Comparison of ENCODE assay signal across 1 cellular context in the genomic region with DNA sequence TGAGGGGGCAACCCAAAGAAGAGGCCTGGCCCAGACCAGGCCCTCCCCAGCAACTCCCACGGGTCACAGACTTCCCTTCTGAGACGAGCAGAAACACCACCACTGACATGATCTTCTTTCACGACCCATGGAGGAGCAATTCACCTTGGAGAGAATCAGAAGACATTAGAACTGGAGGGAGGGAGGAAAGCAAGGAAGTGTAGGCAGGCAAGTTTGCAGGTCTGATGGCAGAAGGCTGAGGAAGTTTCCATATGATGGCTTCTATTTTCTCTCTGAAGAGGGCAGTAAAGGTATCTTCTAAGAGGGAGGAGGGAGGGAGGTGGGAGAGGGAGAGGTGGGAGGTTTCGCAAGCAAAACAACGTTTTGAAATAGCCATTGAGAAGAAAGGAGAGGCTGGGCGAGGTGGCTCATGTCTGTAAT.
A peak's percentile ranks its signal among the peaks of the same experiment; 100 is the strongest.
TF ChIP-seq lines count a peak whose summit lies in the region.

No MANE protein-coding gene starts in this region.

TF ChIP-seq in K562, 482 proteins besides CTCF, POLR2A, EP300 and RAD21 (continued from another document and continues in another):
- TF ChIP-seq, protein P1, sequence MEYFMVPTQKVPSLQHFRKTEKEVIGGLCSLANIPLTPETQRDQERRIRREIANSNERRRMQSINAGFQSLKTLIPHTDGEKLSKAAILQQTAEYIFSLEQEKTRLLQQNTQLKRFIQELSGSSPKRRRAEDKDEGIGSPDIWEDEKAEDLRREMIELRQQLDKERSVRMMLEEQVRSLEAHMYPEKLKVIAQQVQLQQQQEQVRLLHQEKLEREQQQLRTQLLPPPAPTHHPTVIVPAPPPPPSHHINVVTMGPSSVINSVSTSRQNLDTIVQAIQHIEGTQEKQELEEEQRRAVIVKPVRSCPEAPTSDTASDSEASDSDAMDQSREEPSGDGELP (CRISPR knock-in tag; IDR thresholded peaks at IDR 0.05; ENCODE audit: borderline replicate concordance) = no peak
- no peak for TF ChIP-seq SRSF1 (IDR thresholded peaks at IDR 0.05; ENCODE audit: low read depth, low read length)
- no peak for TF ChIP-seq RB1 (IDR thresholded peaks at IDR 0.05; ENCODE audit: low read depth)
- no peak for TF ChIP-seq NR2F6 (CRISPR knock-in tag; IDR thresholded peaks at IDR 0.05)
- TF ChIP-seq NCOA1 (IDR thresholded peaks at IDR 0.05; ENCODE audit: low read depth) = no peak
- TF ChIP-seq SETDB1 (IDR thresholded peaks at IDR 0.05; ENCODE audit: low read length) = no peak
- TF ChIP-seq PTTG1 (tag; IDR thresholded peaks at IDR 0.05; ENCODE audit: low read depth) = no peak
- 0 out of 2 replicates have a peak, but pooled peaks have one; percentile 28 for TF ChIP-seq ARID2 (IDR thresholded peaks at IDR 0.05)
- TF ChIP-seq ZBTB40 (IDR thresholded peaks at IDR 0.05) = no peak
- TF ChIP-seq ZBTB40 (CRISPR knock-in tag; IDR thresholded peaks at IDR 0.05) = no peak
- TF ChIP-seq ILK (tag; IDR thresholded peaks at IDR 0.05; ENCODE audit: borderline replicate concordance, low read depth) = no peak
- TF ChIP-seq NR1H2 (CRISPR knock-in tag; IDR thresholded peaks at IDR 0.05) = no peak
- no peak for TF ChIP-seq ZNF586 (CRISPR knock-in tag; conservative IDR thresholded peaks at IDR 0.05)
- TF ChIP-seq ZNF146 (CRISPR knock-in tag; IDR thresholded peaks at IDR 0.05; ENCODE audit: unreplicated experiment) = no peak
- no peak for TF ChIP-seq NCOR1 (IDR thresholded peaks at IDR 0.05)
- TF ChIP-seq C11orf30 (IDR thresholded peaks at IDR 0.05; ENCODE audit: low read depth) = no peak
- no peak for TF ChIP-seq RBM34 (IDR thresholded peaks at IDR 0.05; ENCODE audit: borderline replicate concordance, insufficient read depth, low read length)
- no peak for TF ChIP-seq ZNF354B (CRISPR knock-in tag; IDR thresholded peaks at IDR 0.05)
- no peak for TF ChIP-seq KHSRP (IDR thresholded peaks at IDR 0.05)
- TF ChIP-seq MAZ (CRISPR knock-in tag; conservative IDR thresholded peaks at IDR 0.05 in 1 of 2, IDR thresholded peaks at IDR 0.05 in 1 of 2) = peak; percentile 68 to 85; a peak in 3 of 4 replicates
- TF ChIP-seq NBN (IDR thresholded peaks at IDR 0.05; ENCODE audit: low read depth) = peak; percentile 51; the same call in 1 of the 2 replicates
- TF ChIP-seq ETV5 (CRISPR knock-in tag; IDR thresholded peaks at IDR 0.05; ENCODE audit: low read depth) = no peak
- no peak for TF ChIP-seq U2AF1 (optimal IDR thresholded peaks at IDR 0.05; ENCODE audit: low read depth, low read length)
- TF ChIP-seq HES1 (IDR thresholded peaks at IDR 0.05; ENCODE audit: low read depth) = no peak
- TF ChIP-seq, protein P2, sequence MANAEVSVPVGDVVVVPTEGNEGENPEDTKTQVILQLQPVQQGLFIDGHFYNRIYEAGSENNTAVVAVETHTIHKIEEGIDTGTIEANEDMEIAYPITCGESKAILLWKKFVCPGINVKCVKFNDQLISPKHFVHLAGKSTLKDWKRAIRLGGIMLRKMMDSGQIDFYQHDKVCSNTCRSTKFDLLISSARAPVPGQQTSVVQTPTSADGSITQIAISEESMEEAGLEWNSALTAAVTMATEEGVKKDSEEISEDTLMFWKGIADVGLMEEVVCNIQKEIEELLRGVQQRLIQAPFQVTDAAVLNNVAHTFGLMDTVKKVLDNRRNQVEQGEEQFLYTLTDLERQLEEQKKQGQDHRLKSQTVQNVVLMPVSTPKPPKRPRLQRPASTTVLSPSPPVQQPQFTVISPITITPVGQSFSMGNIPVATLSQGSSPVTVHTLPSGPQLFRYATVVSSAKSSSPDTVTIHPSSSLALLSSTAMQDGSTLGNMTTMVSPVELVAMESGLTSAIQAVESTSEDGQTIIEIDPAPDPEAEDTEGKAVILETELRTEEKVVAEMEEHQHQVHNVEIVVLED (CRISPR knock-in tag; IDR thresholded peaks at IDR 0.05) = 0 out of 2 replicates have a peak, but pooled peaks have one; percentile 23
- peak; percentile 24; the same call in 1 of the 2 replicates for TF ChIP-seq DMBX1 (CRISPR knock-in tag; IDR thresholded peaks at IDR 0.05; ENCODE audit: borderline replicate concordance)
- TF ChIP-seq NONO (IDR thresholded peaks at IDR 0.05; ENCODE audit: low read depth in 2 of 2, low read length in 1 of 2) = no peak
- no peak for TF ChIP-seq SUPT5H (IDR thresholded peaks at IDR 0.05)
- no peak for TF ChIP-seq ZFPM2 (CRISPR knock-in tag; IDR thresholded peaks at IDR 0.05)
- TF ChIP-seq TEAD4 (IDR thresholded peaks at IDR 0.05; ENCODE audit: low read length) = no peak
- no peak for TF ChIP-seq TEAD4 (CRISPR knock-in tag; IDR thresholded peaks at IDR 0.05; ENCODE audit: borderline replicate concordance)
- TF ChIP-seq NFIC (IDR thresholded peaks at IDR 0.05) = no peak
- no peak for TF ChIP-seq MITF (IDR thresholded peaks at IDR 0.05)
- no peak for TF ChIP-seq SMAD3 (CRISPR knock-in tag; conservative IDR thresholded peaks at IDR 0.05)
- TF ChIP-seq, protein P3, sequence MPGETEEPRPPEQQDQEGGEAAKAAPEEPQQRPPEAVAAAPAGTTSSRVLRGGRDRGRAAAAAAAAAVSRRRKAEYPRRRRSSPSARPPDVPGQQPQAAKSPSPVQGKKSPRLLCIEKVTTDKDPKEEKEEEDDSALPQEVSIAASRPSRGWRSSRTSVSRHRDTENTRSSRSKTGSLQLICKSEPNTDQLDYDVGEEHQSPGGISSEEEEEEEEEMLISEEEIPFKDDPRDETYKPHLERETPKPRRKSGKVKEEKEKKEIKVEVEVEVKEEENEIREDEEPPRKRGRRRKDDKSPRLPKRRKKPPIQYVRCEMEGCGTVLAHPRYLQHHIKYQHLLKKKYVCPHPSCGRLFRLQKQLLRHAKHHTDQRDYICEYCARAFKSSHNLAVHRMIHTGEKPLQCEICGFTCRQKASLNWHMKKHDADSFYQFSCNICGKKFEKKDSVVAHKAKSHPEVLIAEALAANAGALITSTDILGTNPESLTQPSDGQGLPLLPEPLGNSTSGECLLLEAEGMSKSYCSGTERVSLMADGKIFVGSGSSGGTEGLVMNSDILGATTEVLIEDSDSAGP (CRISPR knock-in tag; IDR thresholded peaks at IDR 0.05) = no peak
- no peak for TF ChIP-seq MEF2D (tag; conservative IDR thresholded peaks at IDR 0.05; ENCODE audit: low read depth)
- TF ChIP-seq TEAD1 (CRISPR knock-in tag; IDR thresholded peaks at IDR 0.05) = no peak; a peak in 1 of 4 replicates
- no peak for TF ChIP-seq MYNN (IDR thresholded peaks at IDR 0.05)
- TF ChIP-seq MYNN (CRISPR knock-in tag; IDR thresholded peaks at IDR 0.05) = no peak
- TF ChIP-seq SMC3 (conservative IDR thresholded peaks at IDR 0.05; ENCODE audit: insufficient read depth, low read depth, low read length) = 0 out of 2 replicates have a peak, but pooled peaks have one; percentile 19
- TF ChIP-seq ESRRB (CRISPR knock-in tag; IDR thresholded peaks at IDR 0.05; ENCODE audit: borderline replicate concordance) = no peak
- TF ChIP-seq ZNF12 (CRISPR knock-in tag; IDR thresholded peaks at IDR 0.05) = no peak
- TF ChIP-seq ZBTB49 (CRISPR knock-in tag; IDR thresholded peaks at IDR 0.05; ENCODE audit: borderline replicate concordance) = no peak
- peak; percentile 82 for TF ChIP-seq LARP7 (IDR thresholded peaks at IDR 0.05)
- TF ChIP-seq FOXA1 (IDR thresholded peaks at IDR 0.05; ENCODE audit: borderline replicate concordance) = no peak
- TF ChIP-seq STAT5B (CRISPR knock-in tag; IDR thresholded peaks at IDR 0.05) = no peak
- no peak for TF ChIP-seq DNMT1 (IDR thresholded peaks at IDR 0.05)
- TF ChIP-seq, protein P4, sequence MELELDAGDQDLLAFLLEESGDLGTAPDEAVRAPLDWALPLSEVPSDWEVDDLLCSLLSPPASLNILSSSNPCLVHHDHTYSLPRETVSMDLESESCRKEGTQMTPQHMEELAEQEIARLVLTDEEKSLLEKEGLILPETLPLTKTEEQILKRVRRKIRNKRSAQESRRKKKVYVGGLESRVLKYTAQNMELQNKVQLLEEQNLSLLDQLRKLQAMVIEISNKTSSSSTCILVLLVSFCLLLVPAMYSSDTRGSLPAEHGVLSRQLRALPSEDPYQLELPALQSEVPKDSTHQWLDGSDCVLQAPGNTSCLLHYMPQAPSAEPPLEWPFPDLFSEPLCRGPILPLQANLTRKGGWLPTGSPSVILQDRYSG (tag; conservative IDR thresholded peaks at IDR 0.05; ENCODE audit: low read depth) = no peak
- no peak for TF ChIP-seq CTBP1 (IDR thresholded peaks at IDR 0.05; ENCODE audit: borderline replicate concordance)
- no peak for TF ChIP-seq ZNF766 (CRISPR knock-in tag; conservative IDR thresholded peaks at IDR 0.05)
- TF ChIP-seq ZNF3 (CRISPR knock-in tag; IDR thresholded peaks at IDR 0.05) = no peak
- TF ChIP-seq PHF21A (IDR thresholded peaks at IDR 0.05; ENCODE audit: borderline replicate concordance, low read depth) = no peak
